8 cellular contexts compared by ENCODE assay signal in genomic region chr17:68246271-68247028, GRCh38. TPM values are rescaled to one million over a fixed set of nuclear protein-coding genes. Genes with fewer than 3 reads are reported as not detected.
A peak's percentile ranks its signal among the peaks of the same experiment; 100 is the strongest.
DNase-seq lines count a peak whose midpoint lies in the region; ATAC-seq and TF ChIP-seq lines count a peak whose summit lies in the region.

No MANE protein-coding gene starts in this region.

- H3K27me3 ChIP-seq in SK-N-SH (ENCODE audit: insufficient read depth) = no peaks in the 10 kb centered on the region
- no peaks in the 10 kb centered on the region for H3K27me3 ChIP-seq in OCI-LY1 (ENCODE audit: insufficient read depth, low read length)
- no peaks in the 10 kb centered on the region for H3K27me3 ChIP-seq in sigmoid colon

- no peaks in the 10 kb centered on the region for H4K20me1 ChIP-seq in SK-N-SH (ENCODE audit: insufficient read depth)
- H4K20me1 ChIP-seq in OCI-LY1 (ENCODE audit: insufficient read depth, low read length) = no peaks in the 10 kb centered on the region

- H3K9me3 ChIP-seq in SK-N-SH (no peaks in the 10 kb centered on the region), OCI-LY1 (ENCODE audit: low read length) (no peaks in the 10 kb centered on the region), sigmoid colon (no peaks in the 10 kb centered on the region)

- no peak for TF ChIP-seq POLR2A in sigmoid colon (IDR thresholded peaks at IDR 0.05)

- POLR2A ChIA-PET in SK-N-SH (lab: Yijun Ruan, JAX) = interaction anchor here (1.2 to 2.8 kb wide), 4 partner anchors 41 to 210 kb away, joined by 3 to 12 read pairs (median 5); no protein-coding TSS in a partner anchor

- H3K9me2 ChIP-seq in SK-N-SH (no peaks in the 10 kb centered on the region), OCI-LY1 (ENCODE audit: low read depth, low read length) (no peaks in the 10 kb centered on the region)

- H3F3A ChIP-seq in SK-N-SH (replicated peaks; ENCODE audit: insufficient read depth) = peaks cover 12% of the 10 kb centered on the region
- H3F3A ChIP-seq in OCI-LY1 (ENCODE audit: insufficient read depth, low read length) = peaks cover 5% of the 10 kb centered on the region; the same call in 1 of the 2 replicates

- no peak for TF ChIP-seq RAD21 in SK-N-SH (IDR thresholded peaks at IDR 0.05; ENCODE audit: low read length)

- ATAC-seq in SK-N-SH treated with all-trans-retinoic acid at 6 μM for 48 hours = no peak

- no peak overlapping the region for H3K27ac ChIP-seq in SK-N-SH (ENCODE audit: low read depth in 2 of 2, low read length in 1 of 2)
- H3K27ac ChIP-seq in OCI-LY1 (ENCODE audit: low read depth, low read length, poor library complexity, severe bottlenecking) = peak overlapping the region; percentile 69
- peak overlapping the region; percentile 95 to 99 (median 98) for H3K27ac ChIP-seq in sigmoid colon

- H3K4me1 ChIP-seq in SK-N-SH (ENCODE audit: control insufficient read depth in 1 of 2, insufficient read depth in 2 of 2, low read depth in 1 of 2, low read length in 1 of 2) (peaks cover 6 to 8% of the 10 kb centered on the region in 2 experiments; a peak in 2 of 4 replicates), OCI-LY1 (ENCODE audit: insufficient read depth, low read length, severe bottlenecking) (peaks cover 53% of the 10 kb centered on the region), sigmoid colon (peaks cover 0 to 21% (median 11%) of the 10 kb centered on the region in 4 donors)

- H3K36me3 ChIP-seq in SK-N-SH (replicated peaks in 1 of 2; ENCODE audit: control insufficient read depth in 1 of 2, insufficient read depth in 2 of 2, low read length in 1 of 2) (peaks cover 11% of the 10 kb centered on the region in 2 experiments), OCI-LY1 (ENCODE audit: insufficient read depth, low read length) (peaks cover 16% of the 10 kb centered on the region), sigmoid colon (peaks cover 0 to 15% (median under 1%) of the 10 kb centered on the region in 4 donors)

- DNase-seq in SK-N-SH (no peak), cerebellar cortex (ENCODE audit: low spot score) (peak; percentile 35), sigmoid colon (no peak), NCI-H526 treated with DMSO at 0.1 percent for 48 hours (lab: John Stamatoyannopoulos, UW) (no peak), HUDEP-2 (lab: John Stamatoyannopoulos, UW; ENCODE audit: unreplicated experiment in 76 of 76) (no peak), NCI-H2196 (lab: John Stamatoyannopoulos, UW; ENCODE audit: unreplicated experiment) (no peak)

- H2AFZ ChIP-seq in SK-N-SH (ENCODE audit: low read depth) (peak overlapping the region; percentile 89; the same call in 1 of the 2 replicates), OCI-LY1 (ENCODE audit: low read length) (no peak overlapping the region)

- peak overlapping the region; percentile 86 for H3K4me2 ChIP-seq in SK-N-SH
- peak overlapping the region; percentile 95 for H3K4me2 ChIP-seq in OCI-LY1 (ENCODE audit: low read length)

- no peak overlapping the region for H3K9ac ChIP-seq in SK-N-SH
- H3K9ac ChIP-seq in OCI-LY1 (ENCODE audit: low read length) = peak overlapping the region; percentile 88

- no peak for TF ChIP-seq CTCF in SK-N-SH (IDR thresholded peaks at IDR 0.05)
- no peak for TF ChIP-seq CTCF in OCI-LY1 (IDR thresholded peaks at IDR 0.05; ENCODE audit: low read length)
- no peak for TF ChIP-seq CTCF in sigmoid colon (IDR thresholded peaks at IDR 0.05)

- intact Hi-C loops in sigmoid colon (cut with DNase I) = loop anchor here (5.0 kb wide), 2 partner anchors 211 to 266 kb away; partner anchors contain the start of genes PRKAR1A and WIPI1

- H3K79me2 ChIP-seq in SK-N-SH (ENCODE audit: insufficient read depth) (peaks cover 22% of the 10 kb centered on the region), OCI-LY1 (ENCODE audit: insufficient read depth, low read length) (no peaks in the 10 kb centered on the region)

- CTCF ChIA-PET in SK-N-SH (lab: Yijun Ruan, JAX) = interaction anchor here (1.1 to 3.2 kb wide), 6 partner anchors 41 to 226 kb away, joined by 4 to 18 read pairs (median 6); no protein-coding TSS in a partner anchor

- whole genome bisulfite sequencing in SK-N-SH (ENCODE audit: low lambda C conversion rate) = 94% methylated on average over 24 of the region's 24 CpGs
- 90 to 91% methylated on average over 24 of the region's 24 CpGs for WGBS in sigmoid colon, 2 donors

- TF ChIP-seq EP300 in SK-N-SH (IDR thresholded peaks at IDR 0.05; ENCODE audit: borderline replicate concordance in 1 of 2, low read depth in 1 of 2, low read length in 1 of 2) (no peak), sigmoid colon (IDR thresholded peaks at IDR 0.05) (no peak)

- H3K4me3 ChIP-seq in SK-N-SH (ENCODE audit: low read depth in 2 of 2, low read length in 1 of 2) (peak overlapping the region; percentile 76 to 79; a peak in 2 of 4 replicates), OCI-LY1 (ENCODE audit: low read depth, low read length, poor library complexity, severe bottlenecking) (peak overlapping the region; percentile 89), sigmoid colon (peak overlapping the region in 2 of 4 donors; percentile 80 to 91)

TF ChIP-seq in SK-N-SH, 30 proteins besides CTCF, POLR2A, EP300 and RAD21 (continues in another document):
- no peak for TF ChIP-seq RFX5 (IDR thresholded peaks at IDR 0.05; ENCODE audit: low read length)
- TF ChIP-seq NFIC (IDR thresholded peaks at IDR 0.05; ENCODE audit: borderline replicate concordance) = no peak
- no peak for TF ChIP-seq USF1 (IDR thresholded peaks at IDR 0.05; ENCODE audit: borderline replicate concordance, low read depth)
- TF ChIP-seq MAX (IDR thresholded peaks at IDR 0.05; ENCODE audit: low read depth) = no peak
- no peak for TF ChIP-seq ELF1 (IDR thresholded peaks at IDR 0.05)
- TF ChIP-seq FOXJ3 (CRISPR knock-in tag; IDR thresholded peaks at IDR 0.05) = no peak
- no peak for TF ChIP-seq RXRA (IDR thresholded peaks at IDR 0.05; ENCODE audit: borderline replicate concordance, low read depth)

TF ChIP-seq in SK-N-SH treated with all-trans-retinoic acid at 6 μM for 48 hours, 23 proteins besides CTCF, POLR2A, EP300 and RAD21 (continues in another document):
- TF ChIP-seq TSHZ2 (CRISPR knock-in tag; IDR thresholded peaks at IDR 0.05) (no peak), ZC3H10 (CRISPR knock-in tag; IDR thresholded peaks at IDR 0.05) (no peak), POU6F1 (CRISPR knock-in tag; IDR thresholded peaks at IDR 0.05; ENCODE audit: borderline replicate concordance, low read depth) (no peak)

RNA-seq across cellular contexts. Expression of gene AMZ2, which starts 1.4 kb away (rescaled TPM):
- 95.9 and 115 TPM in 2 replicates for polyA plus RNA-seq in SK-N-SH (2012; rRNA removed)
- 131 and 161 TPM in 2 replicates for polyA plus RNA-seq in SK-N-SH (2012; cell fraction: cytosol; rRNA removed)
- polyA plus RNA-seq in SK-N-SH (2012; cell fraction: nucleus; rRNA removed) = 86.8 and 100 TPM in 2 replicates
- total RNA-seq in sigmoid colon = 10 to 100 TPM; 55.9 to 80.1 (median 62.8) TPM
- 10 to 100 TPM; 30.8 to 34.7 (median 34.2) TPM for polyA plus RNA-seq in sigmoid colon

RNA-seq across cellular contexts. Expression of gene SLC16A6, which starts 44.5 kb away (rescaled TPM):
- polyA plus RNA-seq in SK-N-SH (2012; rRNA removed) = 0.03 TPM in 1 of 2 replicates, not detected in the other
- 0.01 and 0.03 TPM in 2 replicates for polyA plus RNA-seq in SK-N-SH (2012; cell fraction: cytosol; rRNA removed)
- 0.16 and 0.30 TPM in 2 replicates for polyA plus RNA-seq in SK-N-SH (2012; cell fraction: nucleus; rRNA removed)
- under 1 TPM in 1 of 4 donors, not detected in 3; 0.14 TPM for total RNA-seq in sigmoid colon
- polyA plus RNA-seq in sigmoid colon = 1 to 10 TPM in 1 of 3 donors, under 1 TPM in 1, not detected in 1; 0.67 to 2.1 TPM

RNA-seq across cellular contexts. Expression of gene ARSG, which starts 44.8 kb away (rescaled TPM):
- polyA plus RNA-seq in SK-N-SH (2012; rRNA removed) (0.41 and 0.60 TPM in 2 replicates), sigmoid colon (1 to 10 TPM in 1 of 3 donors, under 1 TPM in 2; under 0.01 to 2.0 (median 0.69) TPM)
- polyA plus RNA-seq in SK-N-SH (2012; cell fraction: cytosol; rRNA removed) = 0.20 and 0.24 TPM in 2 replicates
- 0.20 and 0.22 TPM in 2 replicates for polyA plus RNA-seq in SK-N-SH (2012; cell fraction: nucleus; rRNA removed)
- 1 to 10 TPM; 1.5 to 3.0 (median 2.0) TPM for total RNA-seq in sigmoid colon

Comparison
In these comparisons a context has a peak if more than half of its experiments do, and no peak if none do; other contexts are left out.
1. H3K27ac ChIP-seq: peak in OCI-LY1 (single experiment) and sigmoid colon (4 of 4); none in SK-N-SH (0 of 2).